In the genomic region with DNA sequence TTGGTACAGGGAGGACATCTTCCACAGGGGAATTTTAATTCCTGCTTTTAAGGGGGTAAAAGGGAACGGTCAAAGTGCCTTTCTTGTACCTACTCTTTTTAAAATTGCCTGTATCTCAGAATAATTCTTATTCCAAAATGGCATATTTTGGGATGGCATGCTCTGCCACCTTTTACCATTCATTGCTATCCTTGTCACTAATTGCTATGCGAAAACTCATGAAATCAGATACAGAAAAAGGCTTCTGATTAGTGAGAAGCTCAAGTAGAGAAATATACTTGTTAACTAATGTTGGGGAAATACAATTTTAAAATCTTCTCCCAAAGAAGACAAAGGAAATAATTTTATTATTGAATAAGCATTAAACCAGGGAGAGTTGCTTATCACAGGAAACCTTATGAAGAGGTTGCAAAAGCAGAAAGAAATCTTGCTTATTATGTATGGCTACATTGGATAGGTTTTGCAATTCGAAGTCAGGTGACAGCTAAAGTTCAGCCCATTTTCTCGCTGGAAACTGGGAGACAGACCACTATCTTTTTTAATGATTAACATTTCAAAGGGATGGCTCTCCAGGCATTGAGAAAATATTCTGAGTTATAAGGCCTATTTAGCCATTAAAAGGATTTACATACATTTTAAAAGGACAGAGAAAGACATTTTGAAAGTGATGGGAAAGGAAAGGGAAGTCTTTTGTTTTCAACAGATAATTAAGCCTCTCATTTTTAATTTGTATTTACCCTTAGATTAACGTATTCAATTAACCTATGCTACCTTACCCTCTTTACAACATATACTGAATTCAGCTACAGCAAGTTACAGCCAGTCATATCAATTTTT, we compare ENCODE assay signal across 21 cellular contexts.
DNase-seq lines count a peak whose midpoint lies in the region; ATAC-seq, FAIRE-seq and TF ChIP-seq lines count a peak whose summit lies in the region.
"Had no signal": no experiment of that assay in that cellular context is flagged by ENCODE, and none has a peak within 500 bp of the region (broad histone marks: within the 10 kb centered on the region; RNA-seq: fewer than 3 reads in every experiment).

No MANE protein-coding gene starts in this region.

- no peaks in the 10 kb centered on the region for H3K9me3 ChIP-seq in CD4-positive, alpha-beta T cell (ENCODE audit: control insufficient read depth, low read length)
- H3K9me3 ChIP-seq in HUES48 (ENCODE audit: control insufficient read depth, insufficient read depth, low read length): no peaks in the 10 kb centered on the region
- H3K9me3 ChIP-seq: right atrium auricular region, vagina had no signal

- H3K4me1 ChIP-seq in HUES48 (ENCODE audit: control insufficient read depth, insufficient read depth, low read length): peaks cover 38% of the 10 kb centered on the region

- POLR2A ChIA-PET in CD4-positive, alpha-beta T cell (lab: Charles Lee): interaction anchor here (0.6 to 1.7 kb wide), 5 partner anchors 10 to 964 kb away, joined by 3 to 11 read pairs (median 3); a partner anchor contains a TSS

- H3K27me3 ChIP-seq in CD4-positive, alpha-beta T cell (ENCODE audit: control insufficient read depth, insufficient read depth, low read length): no peaks in the 10 kb centered on the region
- H3K27me3 ChIP-seq in HUES48 (ENCODE audit: control insufficient read depth, insufficient read depth, low read length): no peaks in the 10 kb centered on the region
- H3K27me3 ChIP-seq: right atrium auricular region, vagina had no signal

- no peak overlapping the region for H3K9ac ChIP-seq in HUES48 (ENCODE audit: low read depth, low read length)

- TF ChIP-seq POLR2A in erythroblast (IDR thresholded peaks at IDR 0.05; ENCODE audit: low read length): peak; percentile 29

- peaks cover 6% of the 10 kb centered on the region for H3K36me3 Mint-ChIP-seq in CD4-positive, alpha-beta T cell (ENCODE audit: low read depth)
- H3K36me3 Mint-ChIP-seq: naive thymus-derived CD8-positive, alpha-beta T cell had no signal

- H3K27ac Mint-ChIP-seq in CD4-positive, alpha-beta T cell: peak overlapping the region; percentile 22

- ATAC-seq in CD4-positive, alpha-beta T cell (ENCODE audit: poor library complexity): no peak
- no peak for ATAC-seq in GM18520 (IDR thresholded peaks at IDR 0.05; ENCODE audit: unreplicated experiment)
- no peak for ATAC-seq in left lobe of liver
- ATAC-seq: left ventricle myocardium superior; naive thymus-derived CD8-positive, alpha-beta T cell; Right ventricle myocardium inferior; stimulated activated effector memory CD8-positive, alpha-beta T cell treated with anti-CD3 and anti-CD28 coated beads, Interleukin-12 subunit alpha, Interleukin-12 subunit beta, amount 100 ng/mL, for 72 hours had no signal

- no peak for FAIRE-seq in urothelium cell line (lab: Jason Lieb, UNC)

- H3K4me3 ChIP-seq in HUES48 (ENCODE audit: low read depth, low read length): peak overlapping the region; percentile 17; the same call in 1 of the 2 replicates
- H3K4me3 ChIP-seq: dorsolateral prefrontal cortex, right atrium auricular region, vagina had no signal

- CTCF ChIA-PET in CD4-positive, alpha-beta T cell (lab: Charles Lee): interaction anchor here (2.1 kb wide), 1 partner anchor 10 kb away, joined by 8 read pairs; no protein-coding TSS in a partner anchor

- H3K27me3 Mint-ChIP-seq in CD4-positive, alpha-beta T cell: no peaks in the 10 kb centered on the region
- H3K27me3 Mint-ChIP-seq: activated B cell treated with CpG ODN at 0.5 μM for 24 hours; naive thymus-derived CD8-positive, alpha-beta T cell had no signal

- H3K4me3 Mint-ChIP-seq in CD4-positive, alpha-beta T cell: no peak overlapping the region
- H3K4me3 Mint-ChIP-seq: activated B cell treated with CpG ODN at 0.5 μM for 24 hours had no signal

- intact Hi-C loops in CD4-positive, alpha-beta T cell (cut with DNase I, micrococcal nuclease): loop anchor here (5.0 to 10.0 kb wide), 5 partner anchors 822 to 1112 kb away; a partner anchor contains a TSS

- DNase-seq in CD4-positive, alpha-beta T cell: no peak
- peak; percentile 23 for DNase-seq in SKM-1 (lab: John Stamatoyannopoulos, UW; ENCODE audit: unreplicated experiment)
- DNase-seq in erythroblast (lab: John Stamatoyannopoulos, UW): peak; percentile 57 to 59
- DNase-seq in GM03348 (ENCODE audit: low spot score): no peak
- DNase-seq in left lobe of liver (ENCODE audit: low spot score): no peak
- DNase-seq in urothelium cell line (ENCODE audit: low spot score): no peak
- DNase-seq: activated B cell treated with CpG ODN at 0.5 μM for 24 hours; activated T-cell treated with anti-CD3 and anti-CD28 coated beads, Interleukin-2, amount 50 U/mL, for 1 hour; dorsolateral prefrontal cortex; hippocampal formation; left ventricle myocardium superior; naive thymus-derived CD8-positive, alpha-beta T cell; NCI-H2029; NCI-H526; stimulated activated CD4-positive, alpha-beta T cell treated with anti-CD3 and anti-CD28 coated beads, Interleukin-4, amount 100 ng/mL, for 4 hours had no signal

- H3K27ac ChIP-seq in CD4-positive, alpha-beta T cell (ENCODE audit: low read depth, low read length): no peak overlapping the region
- peak overlapping the region; percentile 98 for H3K27ac ChIP-seq in HUES48 (ENCODE audit: low read depth, low read length)
- H3K27ac ChIP-seq: right atrium auricular region, vagina had no signal

- peaks cover 22% of the 10 kb centered on the region for H3K36me3 ChIP-seq in HUES48 (ENCODE audit: control insufficient read depth, insufficient read depth, low read length)
- H3K36me3 ChIP-seq: right atrium auricular region, vagina had no signal

- H3K9me3 Mint-ChIP-seq in CD4-positive, alpha-beta T cell: no peaks in the 10 kb centered on the region
- H3K9me3 Mint-ChIP-seq: activated B cell treated with CpG ODN at 0.5 μM for 24 hours; naive thymus-derived CD8-positive, alpha-beta T cell; stimulated activated effector memory CD8-positive, alpha-beta T cell treated with anti-CD3 and anti-CD28 coated beads, Interleukin-12 subunit alpha, Interleukin-12 subunit beta, amount 100 ng/mL, for 72 hours had no signal

- peaks cover 36% of the 10 kb centered on the region for H3K4me1 Mint-ChIP-seq in CD4-positive, alpha-beta T cell (ENCODE audit: low read depth)

- TF ChIP-seq CTCF in CD4-positive, alpha-beta T cell (IDR thresholded peaks at IDR 0.05): no peak

Comparison
In these comparisons a context has a peak if more than half of its experiments do, and no peak if none do; other contexts are left out.
1. DNase-seq: peak in SKM-1 (single experiment) and erythroblast (2 of 2); none in CD4-positive, alpha-beta T cell (0 of 10), GM03348 (single experiment), left lobe of liver (single experiment) and urothelium cell line (single experiment).